Comparison of ENCODE assay signal across 12 cellular contexts in genomic region chr5:127536687-127537086, GRCh38. TPM values are rescaled to one million over a fixed set of nuclear protein-coding genes. Genes with fewer than 3 reads are reported as not detected.
DNase-seq lines count a peak whose midpoint lies in the region; ATAC-seq and TF ChIP-seq lines count a peak whose summit lies in the region.
"Had no signal": no experiment of that assay in that cellular context is flagged by ENCODE, and none has a peak within 500 bp of the region (broad histone marks: within the 10 kb centered on the region; RNA-seq: fewer than 3 reads in every experiment).

No MANE protein-coding gene starts in this region.

- ATAC-seq in right cardiac atrium (no peak), upper lobe of right lung (no peak), HG03097 (IDR thresholded peaks at IDR 0.05; ENCODE audit: low FRiP score, unreplicated experiment) (no peak)

- H3K4me3 ChIP-seq in left ventricle myocardium inferior, result no peak overlapping the region
- H3K4me3 ChIP-seq in right cardiac atrium (ENCODE audit: low read length), result no peak overlapping the region
- H3K4me3 ChIP-seq in OCI-LY1 (ENCODE audit: low read depth, low read length, poor library complexity, severe bottlenecking), result no peak overlapping the region
- no peak overlapping the region for H3K4me3 ChIP-seq in fibroblast of the aortic adventitia (ENCODE audit: low read depth, low read length)
- no peak overlapping the region for H3K4me3 ChIP-seq in upper lobe of right lung
- H3K4me3 ChIP-seq: sigmoid colon had no signal

- H3K4me2 ChIP-seq in OCI-LY1 (ENCODE audit: low read length), result no peak overlapping the region

- peak; percentile 37 for TF ChIP-seq CTCF in left ventricle myocardium inferior (IDR thresholded peaks at IDR 0.05; ENCODE audit: borderline replicate concordance)
- TF ChIP-seq CTCF in OCI-LY1 (IDR thresholded peaks at IDR 0.05; ENCODE audit: low read length), result peak; percentile 47; the same call in 1 of the 2 replicates
- peak; percentile 39 for TF ChIP-seq CTCF in fibroblast of the aortic adventitia (IDR thresholded peaks at IDR 0.05; ENCODE audit: insufficient read depth, low read length)
- peak; percentile 40 for TF ChIP-seq CTCF in upper lobe of right lung (IDR thresholded peaks at IDR 0.05)

- no peaks in the 10 kb centered on the region for H3K9me2 ChIP-seq in OCI-LY1 (ENCODE audit: low read depth, low read length)

- WGBS in right cardiac atrium, result 82% methylated on average over 2 of the region's 2 CpGs

- H3K27ac ChIP-seq in left ventricle myocardium inferior (replicated peaks) (no peak overlapping the region), right cardiac atrium (ENCODE audit: low read length) (no peak overlapping the region), OCI-LY1 (ENCODE audit: low read depth, low read length, poor library complexity, severe bottlenecking) (no peak overlapping the region), upper lobe of right lung (no peak overlapping the region)
- H3K27ac ChIP-seq: sigmoid colon had no signal

- no peak for DNase-seq in left ventricle myocardium inferior
- DNase-seq in right cardiac atrium, result no peak
- DNase-seq in fibroblast of the aortic adventitia (ENCODE audit: low read depth), result peak; percentile 35
- DNase-seq in upper lobe of right lung, result no peak
- DNase-seq in COLO829 (ENCODE audit: low spot score), result no peak
- DNase-seq in NCI-H146 treated with DMSO at 0.1 percent for 48 hours (lab: John Stamatoyannopoulos, UW; ENCODE audit: unreplicated experiment), result no peak
- DNase-seq: amygdala, hippocampal formation, NCI-H226, sigmoid colon had no signal

- no peak overlapping the region for H3K9ac ChIP-seq in OCI-LY1 (ENCODE audit: low read length)

- H3K9me3 ChIP-seq in left ventricle myocardium inferior (replicated peaks) (no peaks in the 10 kb centered on the region), right cardiac atrium (ENCODE audit: control insufficient read depth, low read length) (no peaks in the 10 kb centered on the region), OCI-LY1 (ENCODE audit: low read length) (no peaks in the 10 kb centered on the region), upper lobe of right lung (no peaks in the 10 kb centered on the region)
- H3K9me3 ChIP-seq: sigmoid colon had no signal

- H3K36me3 ChIP-seq in left ventricle myocardium inferior (peaks cover 86% of the 10 kb centered on the region), OCI-LY1 (ENCODE audit: insufficient read depth, low read length) (peaks cover 89% of the 10 kb centered on the region), upper lobe of right lung (peaks cover 86% of the 10 kb centered on the region)

- intact Hi-C loops in left ventricle myocardium inferior (cut with micrococcal nuclease) (no loop called here), right cardiac atrium (cut with DNase I) (no loop called here), upper lobe of right lung (cut with DNase I) (no loop called here)

- H3K79me2 ChIP-seq in OCI-LY1 (ENCODE audit: insufficient read depth, low read length), result no peaks in the 10 kb centered on the region

- no peak overlapping the region for H2AFZ ChIP-seq in OCI-LY1 (ENCODE audit: low read length)

- no peaks in the 10 kb centered on the region for H3K27me3 ChIP-seq in left ventricle myocardium inferior (ENCODE audit: low read depth)
- no peaks in the 10 kb centered on the region for H3K27me3 ChIP-seq in right cardiac atrium (ENCODE audit: control insufficient read depth, insufficient read depth)
- no peaks in the 10 kb centered on the region for H3K27me3 ChIP-seq in OCI-LY1 (ENCODE audit: insufficient read depth, low read length)
- no peaks in the 10 kb centered on the region for H3K27me3 ChIP-seq in upper lobe of right lung
- H3K27me3 ChIP-seq: sigmoid colon had no signal

- no peaks in the 10 kb centered on the region for H3F3A ChIP-seq in OCI-LY1 (ENCODE audit: insufficient read depth, low read length)

- no peaks in the 10 kb centered on the region for H4K20me1 ChIP-seq in OCI-LY1 (ENCODE audit: insufficient read depth, low read length)

- H3K4me1 ChIP-seq in left ventricle myocardium inferior (peaks cover 5% of the 10 kb centered on the region), right cardiac atrium (ENCODE audit: control insufficient read depth, insufficient read depth, low read length) (no peaks in the 10 kb centered on the region), OCI-LY1 (ENCODE audit: insufficient read depth, low read length, severe bottlenecking) (no peaks in the 10 kb centered on the region), upper lobe of right lung (no peaks in the 10 kb centered on the region)
- H3K4me1 ChIP-seq: sigmoid colon had no signal

RNA-seq across cellular contexts. Expression of gene PRRC1, which starts 19.2 kb away (rescaled TPM):
- total RNA-seq in left ventricle myocardium inferior (19.6 TPM), right cardiac atrium (10 to 100 TPM; 27.6 to 33.9 (median 31.6) TPM), fibroblast of the aortic adventitia (ENCODE audit: low replicate concordance) (49.2 and 79.5 TPM in 2 replicates), upper lobe of right lung (50.8 TPM)
- 13.9 TPM for polyA plus RNA-seq in right cardiac atrium
